ENCODE assay signal across 8 cellular contexts in genomic region chr15:65517866-65518207, GRCh38. TPM values are rescaled to one million over a fixed set of nuclear protein-coding genes. Genes with fewer than 3 reads are reported as not detected.
DNase-seq lines count a peak whose midpoint lies in the region; ATAC-seq and TF ChIP-seq lines count a peak whose summit lies in the region.

No MANE protein-coding gene starts in this region.

- H3K36me3 Mint-ChIP-seq in dendritic cell treated with granulocyte-macrophage colony-stimulating factor and Interleukin-4, amounts not matched to agents 40 ng/mL and 50 ng/mL, for 4 days (ENCODE audit: low read depth): peaks cover 25% of the 10 kb centered on the region
- H3K36me3 Mint-ChIP-seq in osteocyte (ENCODE audit: unreplicated experiment): no peaks in the 10 kb centered on the region

- H3K4me3 ChIP-seq in GM08714 (ENCODE audit: low read length): peak overlapping the region; percentile 99; the same call in 1 of the 2 replicates
- H3K4me3 ChIP-seq in LNCaP clone FGC (ENCODE audit: low read depth, low read length): peak overlapping the region; percentile 68

- no peak for TF ChIP-seq CTCF in LNCaP clone FGC (IDR thresholded peaks at IDR 0.05; ENCODE audit: control insufficient read depth, extremely low read depth, insufficient read depth)
- TF ChIP-seq CTCF in osteocyte (IDR thresholded peaks at IDR 0.05): peak; percentile 1

- H3K9me3 Mint-ChIP-seq in dendritic cell treated with granulocyte-macrophage colony-stimulating factor and Interleukin-4, amounts not matched to agents 40 ng/mL and 50 ng/mL, for 4 days: no peaks in the 10 kb centered on the region
- no peaks in the 10 kb centered on the region for H3K9me3 Mint-ChIP-seq in osteocyte (ENCODE audit: unreplicated experiment)

- H3K4me3 Mint-ChIP-seq in dendritic cell treated with granulocyte-macrophage colony-stimulating factor and Interleukin-4, amounts not matched to agents 40 ng/mL and 50 ng/mL, for 4 days: peak overlapping the region; percentile 93
- H3K4me3 Mint-ChIP-seq in osteocyte (ENCODE audit: unreplicated experiment): peak overlapping the region; percentile 89

- no peaks in the 10 kb centered on the region for H3K27me3 Mint-ChIP-seq in dendritic cell treated with granulocyte-macrophage colony-stimulating factor and Interleukin-4, amounts not matched to agents 40 ng/mL and 50 ng/mL, for 4 days
- H3K27me3 Mint-ChIP-seq in osteocyte (ENCODE audit: unreplicated experiment): no peaks in the 10 kb centered on the region

- intact Hi-C loops in dendritic cell treated with granulocyte-macrophage colony-stimulating factor and Interleukin-4, amounts not matched to agents 40 ng/mL and 50 ng/mL, for 4 days (cut with micrococcal nuclease): loop anchor here (1.0 kb wide), 2 partner anchors 12 to 93 kb away; partner anchors contain the start of genes HACD3 and INTS14

- H3K4me1 Mint-ChIP-seq in dendritic cell treated with granulocyte-macrophage colony-stimulating factor and Interleukin-4, amounts not matched to agents 40 ng/mL and 50 ng/mL, for 4 days (ENCODE audit: low read depth): peaks cover 21% of the 10 kb centered on the region
- H3K4me1 Mint-ChIP-seq in osteocyte (ENCODE audit: unreplicated experiment): peaks cover 17% of the 10 kb centered on the region

- no peak for ATAC-seq in GM19328 (IDR thresholded peaks at IDR 0.05; ENCODE audit: unreplicated experiment)
- ATAC-seq in GM19463 (IDR thresholded peaks at IDR 0.05; ENCODE audit: unreplicated experiment): no peak
- ATAC-seq in HG02610 (IDR thresholded peaks at IDR 0.05; ENCODE audit: unreplicated experiment): no peak

- DNase-seq in LNCaP clone FGC (ENCODE audit: low read depth) (no peak), osteocyte (ENCODE audit: extremely low spot score, unreplicated experiment) (no peak), mesenteric fat pad (ENCODE audit: low spot score) (no peak)

- peak overlapping the region; percentile 95 for H3K27ac Mint-ChIP-seq in dendritic cell treated with granulocyte-macrophage colony-stimulating factor and Interleukin-4, amounts not matched to agents 40 ng/mL and 50 ng/mL, for 4 days
- peak overlapping the region; percentile 78 for H3K27ac Mint-ChIP-seq in osteocyte (ENCODE audit: unreplicated experiment)

RNA-seq across cellular contexts. Expression of gene DPP8, which starts 0.3 kb away (rescaled TPM):
- total RNA-seq in osteocyte: 33.0 and 34.2 TPM in 2 replicates
- total RNA-seq in mesenteric fat pad: 36.7 TPM

RNA-seq across cellular contexts. Expression of gene HACD3, which starts 12.4 kb away (rescaled TPM):
- total RNA-seq in osteocyte (81.8 and 83.2 TPM in 2 replicates), mesenteric fat pad (27.9 TPM)
